In the genomic region with DNA sequence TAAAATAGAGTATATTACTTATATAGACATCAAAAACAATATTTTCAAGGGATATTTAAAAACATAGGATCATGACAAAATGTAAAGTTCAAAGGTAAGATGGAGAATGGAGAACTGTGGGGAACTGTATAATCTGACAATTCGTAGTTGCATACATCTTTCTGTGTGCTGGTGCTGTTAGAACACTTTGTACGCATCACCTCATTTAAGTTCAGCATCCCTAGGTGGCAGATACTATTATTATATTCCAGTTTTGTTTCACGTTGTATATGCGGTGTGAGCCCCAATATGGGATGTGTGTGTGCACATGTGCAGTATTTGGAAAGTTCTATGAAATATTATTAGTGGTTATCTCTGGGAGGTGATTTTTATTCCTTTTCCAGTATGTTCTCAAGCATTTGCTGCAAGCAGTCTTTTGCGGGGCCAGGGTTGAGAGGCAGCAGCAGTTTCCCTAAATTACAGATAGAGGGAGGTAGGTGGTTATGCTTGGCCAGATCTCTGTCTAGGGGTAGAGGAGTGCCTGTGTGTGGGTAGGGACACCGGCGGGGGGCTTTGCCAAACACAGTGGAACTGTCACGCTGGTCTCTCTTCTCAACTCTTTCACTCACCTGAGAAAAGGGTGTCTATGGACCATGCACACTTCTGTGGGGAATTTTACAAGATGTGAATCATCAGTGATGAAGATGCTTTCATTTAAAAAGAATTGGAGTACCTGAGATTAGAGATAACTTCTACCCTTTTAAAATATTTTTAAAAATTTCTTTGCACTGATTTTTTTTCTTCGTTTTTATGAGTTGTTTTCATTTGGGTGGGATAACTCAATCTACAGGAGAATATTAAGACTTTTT, we compare ENCODE assay signal across 7 cellular contexts. TPM values are rescaled to one million over a fixed set of nuclear protein-coding genes. Genes with fewer than 3 reads are reported as not detected.
DNase-seq lines count a peak whose midpoint lies in the region; ATAC-seq and TF ChIP-seq lines count a peak whose summit lies in the region.

No MANE protein-coding gene starts in this region.

- H3K4me3 ChIP-seq in astrocyte of the spinal cord (ENCODE audit: low read depth, low read length) (no peak overlapping the region), transverse colon (no peak overlapping the region)

- in situ Hi-C loops in astrocyte of the spinal cord (cut with HindIII; ENCODE audit: low sequenced_read_pairs) (no loop called here), transverse colon (cut with MboI; ENCODE audit: low pct_ligation_motif_present in 1 of 4, low pct_unique_long_range_greater_than_20kb in 1 of 4, low sequenced_read_pairs in 3 of 4) (loop anchor here (5.0 to 10.0 kb wide), 2 partner anchors 115 to 118 kb away; no protein-coding TSS in a partner anchor)

- no peaks in the 10 kb centered on the region for H3K27me3 ChIP-seq in transverse colon

- peaks cover 0 to 9% (median 3%) of the 10 kb centered on the region in 4 donors for H3K4me1 ChIP-seq in transverse colon

- H3K9me3 ChIP-seq in transverse colon = no peaks in the 10 kb centered on the region

- TF ChIP-seq CTCF in GM12872 (IDR thresholded peaks at IDR 0.05; ENCODE audit: insufficient read depth, low read depth, low read length) (peak; percentile 59), astrocyte of the spinal cord (IDR thresholded peaks at IDR 0.05; ENCODE audit: low read depth, low read length) (peak; percentile 82), transverse colon (IDR thresholded peaks at IDR 0.05) (peak; percentile 32 to 44 (median 40))

- H3K27ac ChIP-seq in transverse colon = no peak overlapping the region

- no peak for TF ChIP-seq EP300 in transverse colon (IDR thresholded peaks at IDR 0.05; ENCODE audit: low read depth)

- ATAC-seq in HG02798 (IDR thresholded peaks at IDR 0.05; ENCODE audit: poor library complexity, unreplicated experiment) = peak; percentile 63
- peak; percentile 67 for ATAC-seq in left colon

- DNase-seq in OCI-M1 (lab: John Stamatoyannopoulos, UW) (peak; percentile 6), astrocyte of the spinal cord (ENCODE audit: low read depth, low spot score) (peak; percentile 56), left colon (no peak), transverse colon (no peak), cortex of kidney (lab: John Stamatoyannopoulos, UW) (no peak)

- intact Hi-C loops in left colon (cut with DNase I, micrococcal nuclease) = loop anchor here in 1 of 2 donors (5.0 to 10.0 kb wide), 2 partner anchors 123 to 185 kb away; no protein-coding TSS in a partner anchor
- intact Hi-C loops in transverse colon (cut with DNase I; ENCODE audit: low total_unique reads) = loop anchor here (10.0 kb wide), 2 partner anchors 65 to 115 kb away; a partner anchor contains a TSS

- H3K36me3 ChIP-seq in transverse colon = no peaks in the 10 kb centered on the region

- no peak for TF ChIP-seq POLR2A in transverse colon (IDR thresholded peaks at IDR 0.05)

- WGBS in transverse colon (ENCODE audit: low coverage in 1 of 2), 2 donors = 48 to 58% methylated on average over 5 to 9 of the region's 9 CpGs

RNA-seq across cellular contexts. Expression of a gene that starts 55.6 kb away (rescaled TPM):
- total RNA-seq in left colon (1 to 10 TPM; 4.9 to 7.6 TPM), transverse colon (10 to 100 TPM in 3 of 4 donors, 1 to 10 TPM in 1; 1.2 to 18.7 (median 14.1) TPM)

Comparison
In these comparisons a context has a peak if more than half of its experiments do, and no peak if none do; other contexts are left out.
1. DNase-seq: peak in OCI-M1 (single experiment) and astrocyte of the spinal cord (single experiment); none in left colon (0 of 2), transverse colon (single experiment) and cortex of kidney (single experiment).
2. Peak in every context shown above with its lines, with median percentiles within 50 percentile points of each other: CTCF ChIP-seq.